In the genomic region with DNA sequence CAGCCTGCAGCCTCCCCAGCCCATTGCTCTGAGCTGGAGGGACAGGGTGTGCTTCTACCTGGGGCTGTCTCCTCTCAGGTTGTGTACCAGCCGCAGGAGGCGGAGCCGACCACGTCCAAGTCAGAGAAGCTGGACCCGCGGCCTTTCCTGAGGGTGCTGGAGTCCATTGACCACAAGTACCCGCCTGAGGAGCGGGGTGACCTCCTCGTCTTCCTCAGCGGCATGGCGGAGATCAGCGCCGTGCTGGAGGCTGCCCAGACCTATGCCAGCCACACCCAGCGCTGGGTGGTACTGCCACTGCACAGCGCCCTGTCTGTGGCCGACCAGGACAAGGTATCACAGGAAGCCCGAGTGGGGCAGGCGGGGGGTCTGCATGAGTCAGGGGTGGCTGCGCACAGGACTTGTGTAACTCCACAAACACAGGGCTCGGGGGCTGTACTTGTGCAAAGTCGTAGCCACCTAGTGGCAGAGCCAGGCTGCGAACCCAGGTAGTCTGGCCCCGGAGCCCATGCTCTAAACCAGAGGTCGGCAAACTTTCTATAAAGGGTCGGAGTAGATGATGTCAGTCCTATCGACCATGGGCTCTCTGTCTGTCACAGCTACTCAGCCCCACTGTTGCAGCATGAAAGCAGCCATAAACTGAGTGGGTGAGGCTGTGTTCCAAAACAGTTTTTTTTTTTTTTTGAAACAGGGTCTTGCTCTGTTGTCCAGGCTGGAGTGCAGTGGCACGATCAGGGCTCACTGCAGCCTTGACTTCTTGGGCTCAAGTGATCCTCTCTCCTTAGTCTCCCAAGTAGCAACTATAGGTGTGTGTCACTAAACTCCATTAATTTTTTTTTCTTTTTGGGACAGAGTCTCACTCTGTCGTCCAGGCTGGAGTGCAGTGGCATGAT, we compare ENCODE assay signal across 1 cellular context.
A peak's percentile ranks its signal among the peaks of the same experiment; 100 is the strongest.
TF ChIP-seq lines count a peak whose summit lies in the region.

No MANE protein-coding gene starts in this region.

TF ChIP-seq in HepG2, 621 proteins besides CTCF, POLR2A, EP300 and RAD21:
- TF ChIP-seq ZNF749 (CRISPR knock-in tag; IDR thresholded peaks at IDR 0.05; ENCODE audit: borderline replicate concordance) = 0 out of 2 replicates have a peak, but pooled peaks have one; percentile 31
- TF ChIP-seq HNRNPL (IDR thresholded peaks at IDR 0.05; ENCODE audit: low read depth, low read length) = 0 out of 2 replicates have a peak, but pooled peaks have one; percentile 45
- TF ChIP-seq, protein P1, sequence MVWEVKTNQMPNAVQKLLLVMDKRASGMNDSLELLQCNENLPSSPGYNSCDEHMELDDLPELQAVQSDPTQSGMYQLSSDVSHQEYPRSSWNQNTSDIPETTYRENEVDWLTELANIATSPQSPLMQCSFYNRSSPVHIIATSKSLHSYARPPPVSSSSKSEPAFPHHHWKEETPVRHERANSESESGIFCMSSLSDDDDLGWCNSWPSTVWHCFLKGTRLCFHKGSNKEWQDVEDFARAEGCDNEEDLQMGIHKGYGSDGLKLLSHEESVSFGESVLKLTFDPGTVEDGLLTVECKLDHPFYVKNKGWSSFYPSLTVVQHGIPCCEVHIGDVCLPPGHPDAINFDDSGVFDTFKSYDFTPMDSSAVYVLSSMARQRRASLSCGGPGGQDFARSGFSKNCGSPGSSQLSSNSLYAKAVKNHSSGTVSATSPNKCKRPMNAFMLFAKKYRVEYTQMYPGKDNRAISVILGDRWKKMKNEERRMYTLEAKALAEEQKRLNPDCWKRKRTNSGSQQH (CRISPR knock-in tag; IDR thresholded peaks at IDR 0.05; ENCODE audit: low read depth) = no peak
- TF ChIP-seq, protein P2, sequence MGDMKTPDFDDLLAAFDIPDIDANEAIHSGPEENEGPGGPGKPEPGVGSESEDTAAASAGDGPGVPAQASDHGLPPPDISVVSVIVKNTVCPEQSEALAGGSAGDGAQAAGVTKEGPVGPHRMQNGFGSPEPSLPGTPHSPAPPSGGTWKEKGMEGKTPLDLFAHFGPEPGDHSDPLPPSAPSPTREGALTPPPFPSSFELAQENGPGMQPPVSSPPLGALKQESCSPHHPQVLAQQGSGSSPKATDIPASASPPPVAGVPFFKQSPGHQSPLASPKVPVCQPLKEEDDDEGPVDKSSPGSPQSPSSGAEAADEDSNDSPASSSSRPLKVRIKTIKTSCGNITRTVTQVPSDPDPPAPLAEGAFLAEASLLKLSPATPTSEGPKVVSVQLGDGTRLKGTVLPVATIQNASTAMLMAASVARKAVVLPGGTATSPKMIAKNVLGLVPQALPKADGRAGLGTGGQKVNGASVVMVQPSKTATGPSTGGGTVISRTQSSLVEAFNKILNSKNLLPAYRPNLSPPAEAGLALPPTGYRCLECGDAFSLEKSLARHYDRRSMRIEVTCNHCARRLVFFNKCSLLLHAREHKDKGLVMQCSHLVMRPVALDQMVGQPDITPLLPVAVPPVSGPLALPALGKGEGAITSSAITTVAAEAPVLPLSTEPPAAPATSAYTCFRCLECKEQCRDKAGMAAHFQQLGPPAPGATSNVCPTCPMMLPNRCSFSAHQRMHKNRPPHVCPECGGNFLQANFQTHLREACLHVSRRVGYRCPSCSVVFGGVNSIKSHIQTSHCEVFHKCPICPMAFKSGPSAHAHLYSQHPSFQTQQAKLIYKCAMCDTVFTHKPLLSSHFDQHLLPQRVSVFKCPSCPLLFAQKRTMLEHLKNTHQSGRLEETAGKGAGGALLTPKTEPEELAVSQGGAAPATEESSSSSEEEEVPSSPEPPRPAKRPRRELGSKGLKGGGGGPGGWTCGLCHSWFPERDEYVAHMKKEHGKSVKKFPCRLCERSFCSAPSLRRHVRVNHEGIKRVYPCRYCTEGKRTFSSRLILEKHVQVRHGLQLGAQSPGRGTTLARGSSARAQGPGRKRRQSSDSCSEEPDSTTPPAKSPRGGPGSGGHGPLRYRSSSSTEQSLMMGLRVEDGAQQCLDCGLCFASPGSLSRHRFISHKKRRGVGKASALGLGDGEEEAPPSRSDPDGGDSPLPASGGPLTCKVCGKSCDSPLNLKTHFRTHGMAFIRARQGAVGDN (CRISPR knock-in tag; IDR thresholded peaks at IDR 0.05) = peak; percentile 24; the same call in 1 of the 2 replicates
- TF ChIP-seq RBFOX2 (IDR thresholded peaks at IDR 0.05; ENCODE audit: low read depth, low read length) = peak; percentile 32; the same call in 1 of the 2 replicates
- TF ChIP-seq ZNF615 (CRISPR knock-in tag; IDR thresholded peaks at IDR 0.05; ENCODE audit: borderline replicate concordance) = no peak
- TF ChIP-seq AGO2 (optimal IDR thresholded peaks at IDR 0.05; ENCODE audit: low read depth, low read length) = peak; percentile 53
- TF ChIP-seq ZNF121 (CRISPR knock-in tag; IDR thresholded peaks at IDR 0.05) = peak; percentile 76; the same call in 1 of the 2 replicates
- peak; percentile 22; the same call in 1 of the 2 replicates for TF ChIP-seq STAG1 (CRISPR knock-in tag; IDR thresholded peaks at IDR 0.05)
